Comparison of ENCODE assay signal across 1 cellular context in genomic region chr6:170307080-170307545, GRCh38.
TF ChIP-seq lines count a peak whose summit lies in the region.

No MANE protein-coding gene starts in this region.

TF ChIP-seq in HEK293, 187 proteins besides CTCF, POLR2A, EP300 and RAD21 (continued from another document):
- TF ChIP-seq ZNF26 (tag by site-specific recombination; IDR thresholded peaks at IDR 0.05): no peak
